Comparison of ENCODE assay signal across 18 cellular contexts in genomic region chr19:47268028-47268427, GRCh38. TPM values are rescaled to one million over a fixed set of nuclear protein-coding genes. Genes with fewer than 3 reads are reported as not detected.
"Had no signal": no experiment of that assay in that cellular context is flagged by ENCODE, and none has a peak within 500 bp of the region (broad histone marks: within the 10 kb centered on the region; RNA-seq: fewer than 3 reads in every experiment).

No MANE protein-coding gene starts in this region.

- H3K27ac Mint-ChIP-seq: dendritic cell treated with granulocyte-macrophage colony-stimulating factor and Interleukin-4, amounts not matched to agents 40 ng/mL and 50 ng/mL, for 4 days; nephron had no signal

- H3K27me3 ChIP-seq: heart right ventricle, sigmoid colon had no signal

- FAIRE-seq: colon, frontal cortex, islet of Langerhans had no signal

- H3K27me3 Mint-ChIP-seq: dendritic cell treated with granulocyte-macrophage colony-stimulating factor and Interleukin-4, amounts not matched to agents 40 ng/mL and 50 ng/mL, for 4 days; naive B cell had no signal

- H3K9me3 ChIP-seq: heart right ventricle, sigmoid colon had no signal

- H3K4me3 Mint-ChIP-seq: dendritic cell treated with granulocyte-macrophage colony-stimulating factor and Interleukin-4, amounts not matched to agents 40 ng/mL and 50 ng/mL, for 4 days; nephron had no signal

- DNase-seq: heart right ventricle; kidney glomerular epithelial cell; mesendoderm; naive B cell; sigmoid colon; stimulated activated CD4-positive, alpha-beta T cell treated with anti-CD3 and anti-CD28 coated beads, Interleukin-12 subunit alpha, Interleukin-12 subunit beta, amount 100 ng/mL, for 4 hours; stimulated activated naive CD4-positive, alpha-beta T cell treated with Interleukin-2 at 50 U/mL for 16 hours; trophoblast cell had no signal

- H3K9me3 Mint-ChIP-seq: dendritic cell treated with granulocyte-macrophage colony-stimulating factor and Interleukin-4, amounts not matched to agents 40 ng/mL and 50 ng/mL, for 4 days; naive B cell; nephron had no signal

- H3K27ac ChIP-seq: heart right ventricle, sigmoid colon had no signal

- ATAC-seq: esophagus mucosa, heart right ventricle had no signal

- H3K4me3 ChIP-seq: heart right ventricle, sigmoid colon, skin epidermis had no signal

RNA-seq across cellular contexts. Expression of gene C5AR1, which starts 41.6 kb away (rescaled TPM):
- total RNA-seq: glomerular endothelial cell, lung microvascular endothelial cell, pulmonary artery endothelial cell had no signal
